ENCODE assay signal across 12 cellular contexts in the genomic region with DNA sequence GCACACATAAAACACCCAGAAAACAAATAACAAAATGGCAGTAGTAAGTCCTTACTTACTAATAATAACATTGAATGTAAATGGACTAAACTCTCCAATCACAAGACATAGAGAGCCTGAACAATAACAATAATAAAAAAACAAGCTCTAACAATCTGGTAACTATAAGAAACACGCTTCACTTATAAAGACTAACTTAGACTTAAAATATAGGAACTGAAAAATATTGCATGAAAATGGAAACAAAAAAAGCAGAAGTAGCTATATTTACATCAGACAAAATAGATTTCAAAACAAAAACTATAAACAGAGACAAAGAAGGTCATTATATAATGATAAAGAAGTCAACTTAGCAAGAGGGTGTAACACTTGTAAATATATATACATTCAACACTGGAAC.
DNase-seq lines count a peak whose midpoint lies in the region; ATAC-seq and TF ChIP-seq lines count a peak whose summit lies in the region.
"Had no signal": no experiment of that assay in that cellular context is flagged by ENCODE, and none has a peak within 500 bp of the region (broad histone marks: within the 10 kb centered on the region; RNA-seq: fewer than 3 reads in every experiment).

No MANE protein-coding gene starts in this region.

- H3K27ac ChIP-seq in CD4-positive, alpha-beta memory T cell (ENCODE audit: low read depth, low read length): no peak overlapping the region

- TF ChIP-seq CTCF in GM12864 (IDR thresholded peaks at IDR 0.05; ENCODE audit: low read depth, low read length, missing control alignments) (no peak), glutamatergic neuron (IDR thresholded peaks at IDR 0.05; ENCODE audit: partially characterized antibody, unreplicated experiment) (no peak)

- H3K4me1 Mint-ChIP-seq in glutamatergic neuron (ENCODE audit: low read depth, unreplicated experiment): no peaks in the 10 kb centered on the region
- no peaks in the 10 kb centered on the region for H3K4me1 Mint-ChIP-seq in CD4-positive, alpha-beta memory T cell

- DNase-seq in GM12864 (ENCODE audit: low read depth) (peak; percentile 46), OCI-M1 (lab: John Stamatoyannopoulos, UW) (peak; percentile 71), NCI-H1930 (lab: John Stamatoyannopoulos, UW) (no peak), glutamatergic neuron (no peak), posterior vena cava (ENCODE audit: low spot score) (no peak)
- no peak for DNase-seq in CD4-positive, alpha-beta memory T cell
- DNase-seq: activated naive CD4-positive, alpha-beta T cell treated with anti-CD3 and anti-CD28 coated beads for 36 hours; CD8-positive, alpha-beta T cell; NCI-H1417; right cardiac atrium had no signal

- no peaks in the 10 kb centered on the region for H3K4me1 ChIP-seq in CD4-positive, alpha-beta memory T cell (ENCODE audit: insufficient read depth, low read length)

- no peaks in the 10 kb centered on the region for H3K36me3 Mint-ChIP-seq in glutamatergic neuron (ENCODE audit: unreplicated experiment)
- no peaks in the 10 kb centered on the region for H3K36me3 Mint-ChIP-seq in CD4-positive, alpha-beta memory T cell
- H3K36me3 Mint-ChIP-seq: CD8-positive, alpha-beta T cell had no signal

- POLR2A ChIA-PET in CD4-positive, alpha-beta memory T cell (lab: Charles Lee; ENCODE audit: partially characterized antibody): no interaction called here

- no peaks in the 10 kb centered on the region for H3K9me3 ChIP-seq in CD4-positive, alpha-beta memory T cell (ENCODE audit: control insufficient read depth in 1 of 2, low read length in 2 of 2)

- intact Hi-C loops in CD4-positive, alpha-beta memory T cell (cut with micrococcal nuclease): no loop called here
- intact Hi-C loops in posterior vena cava (cut with DNase I): no loop called here

- peaks cover 2% of the 10 kb centered on the region for H3K9me3 Mint-ChIP-seq in glutamatergic neuron (ENCODE audit: unreplicated experiment)
- peaks cover 0 to 13% (median 0%) of the 10 kb centered on the region in 8 donors for H3K9me3 Mint-ChIP-seq in CD4-positive, alpha-beta memory T cell
- H3K9me3 Mint-ChIP-seq: activated naive CD4-positive, alpha-beta T cell treated with anti-CD3 and anti-CD28 coated beads for 36 hours had no signal

- no peak overlapping the region for H3K27ac Mint-ChIP-seq in glutamatergic neuron (ENCODE audit: unreplicated experiment)
- no peak overlapping the region for H3K27ac Mint-ChIP-seq in CD4-positive, alpha-beta memory T cell
- H3K27ac Mint-ChIP-seq: activated naive CD4-positive, alpha-beta T cell treated with anti-CD3 and anti-CD28 coated beads for 36 hours; CD8-positive, alpha-beta T cell had no signal

- H3K27me3 Mint-ChIP-seq in glutamatergic neuron (ENCODE audit: unreplicated experiment): no peaks in the 10 kb centered on the region
- peaks cover 0 to 1% of the 10 kb centered on the region in 2 donors for H3K27me3 Mint-ChIP-seq in CD4-positive, alpha-beta memory T cell

- CTCF ChIA-PET in CD4-positive, alpha-beta memory T cell (lab: Charles Lee; ENCODE audit: partially characterized antibody): no interaction called here

- H3K27me3 ChIP-seq in CD4-positive, alpha-beta memory T cell (ENCODE audit: insufficient read depth, low read length): no peaks in the 10 kb centered on the region

- peak; percentile 66 for ATAC-seq in GM21390 (IDR thresholded peaks at IDR 0.05; ENCODE audit: unreplicated experiment)
- peak; percentile 73 for ATAC-seq in HG03108 (IDR thresholded peaks at IDR 0.05; ENCODE audit: unreplicated experiment)
- ATAC-seq: CD8-positive, alpha-beta T cell; right cardiac atrium had no signal

- no peaks in the 10 kb centered on the region for H3K36me3 ChIP-seq in CD4-positive, alpha-beta memory T cell (ENCODE audit: insufficient read depth, low read length)

- no peak overlapping the region for H3K4me3 Mint-ChIP-seq in glutamatergic neuron (ENCODE audit: unreplicated experiment)
- H3K4me3 Mint-ChIP-seq in CD4-positive, alpha-beta memory T cell: no peak overlapping the region
- H3K4me3 Mint-ChIP-seq: activated naive CD4-positive, alpha-beta T cell treated with anti-CD3 and anti-CD28 coated beads for 36 hours; CD8-positive, alpha-beta T cell had no signal

- H3K4me3 ChIP-seq in GM12864 (ENCODE audit: low read depth, low read length): no peak overlapping the region
- H3K4me3 ChIP-seq in CD4-positive, alpha-beta memory T cell (ENCODE audit: low read length in 2 of 2): no peak overlapping the region

Comparison
In these comparisons a context has a peak if more than half of its experiments do, and no peak if none do; other contexts are left out.
1. DNase-seq: peak in GM12864 (single experiment) and OCI-M1 (single experiment); none in NCI-H1930 (0 of 2), glutamatergic neuron (single experiment), CD4-positive, alpha-beta memory T cell (0 of 5) and posterior vena cava (single experiment).